Comparison of ENCODE assay signal across 9 cellular contexts in the genomic region with DNA sequence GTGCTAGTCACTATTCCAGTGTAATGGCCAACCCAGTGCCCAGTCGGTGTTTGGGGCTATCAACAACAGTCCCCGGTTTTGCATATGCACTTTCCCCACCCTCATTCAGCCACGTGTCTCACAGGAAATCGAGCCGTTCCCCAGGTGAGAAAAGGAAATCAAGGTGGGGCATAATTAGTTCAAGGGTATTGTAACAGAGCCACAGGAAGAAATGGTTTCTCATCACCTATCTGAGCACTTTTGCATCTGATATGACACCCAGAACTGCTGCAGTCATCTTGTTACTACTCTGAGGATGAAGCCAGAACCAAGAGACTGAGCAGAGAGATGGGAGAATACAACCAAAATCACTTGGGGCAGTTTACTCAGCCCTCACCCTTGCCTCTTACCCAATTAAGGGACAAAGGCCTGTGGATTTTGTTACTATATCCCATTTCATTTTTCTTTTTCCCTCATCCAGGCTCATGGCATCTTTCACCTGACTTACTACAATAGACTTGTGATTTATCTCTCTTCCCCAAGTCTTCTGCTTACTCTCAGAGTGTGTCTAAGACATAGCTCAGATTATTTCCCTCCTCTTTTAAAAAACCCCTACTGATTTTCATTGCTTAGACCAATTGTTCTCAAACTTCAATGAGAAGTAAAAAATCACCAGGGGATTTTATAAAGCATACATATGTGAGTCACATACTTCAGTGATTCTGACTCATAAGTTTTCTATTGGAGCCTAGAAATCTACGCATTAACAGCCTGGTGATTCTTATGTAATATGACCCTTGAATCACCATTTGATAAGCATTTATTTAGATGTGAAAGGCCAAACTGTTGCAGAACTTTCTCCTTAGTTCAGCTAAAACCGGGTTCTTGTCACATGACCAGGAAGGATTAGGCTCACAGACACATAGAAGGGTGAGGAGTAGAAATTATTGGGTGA. TPM values are rescaled to one million over a fixed set of nuclear protein-coding genes. Genes with fewer than 3 reads are reported as not detected.
DNase-seq lines count a peak whose midpoint lies in the region; ATAC-seq and TF ChIP-seq lines count a peak whose summit lies in the region.
"Had no signal": no experiment of that assay in that cellular context is flagged by ENCODE, and none has a peak within 500 bp of the region (broad histone marks: within the 10 kb centered on the region; RNA-seq: fewer than 3 reads in every experiment).

No MANE protein-coding gene starts in this region.

- H3K4me1 Mint-ChIP-seq in activated naive CD4-positive, alpha-beta T cell treated with anti-CD3 and anti-CD28 coated beads for 36 hours (ENCODE audit: low read depth) = peaks cover 51% of the 10 kb centered on the region

- no peaks in the 10 kb centered on the region for H3K9me3 ChIP-seq in ascending aorta

- peak; percentile 79 for DNase-seq in activated naive CD4-positive, alpha-beta T cell treated with anti-CD3 and anti-CD28 coated beads for 36 hours
- DNase-seq in skeletal muscle cell (ENCODE audit: low read depth) (peak; percentile 17), KG1 (lab: John Stamatoyannopoulos, UW) (no peak), ascending aorta (ENCODE audit: low spot score in 2 of 2) (no peak), middle frontal gyrus (ENCODE audit: extremely low spot score, low spot score) (no peak)

- H3K4me3 ChIP-seq in skeletal muscle cell (ENCODE audit: low read depth, low read length) (no peak overlapping the region), ascending aorta (no peak overlapping the region)

- peaks cover 31% of the 10 kb centered on the region for H3K36me3 Mint-ChIP-seq in activated naive CD4-positive, alpha-beta T cell treated with anti-CD3 and anti-CD28 coated beads for 36 hours (ENCODE audit: low read depth)
- H3K36me3 Mint-ChIP-seq: memory B cell had no signal

- peak overlapping the region; percentile 100 for H3K27ac Mint-ChIP-seq in activated naive CD4-positive, alpha-beta T cell treated with anti-CD3 and anti-CD28 coated beads for 36 hours
- H3K27ac Mint-ChIP-seq: memory B cell had no signal

- ATAC-seq in GM18907 (IDR thresholded peaks at IDR 0.05; ENCODE audit: unreplicated experiment) (peak; percentile 60), HG03469 (IDR thresholded peaks at IDR 0.05; ENCODE audit: unreplicated experiment) (peak; percentile 87), GM21737 (IDR thresholded peaks at IDR 0.05; ENCODE audit: unreplicated experiment) (no peak)

- peaks cover 15% of the 10 kb centered on the region for H3K9me3 Mint-ChIP-seq in activated naive CD4-positive, alpha-beta T cell treated with anti-CD3 and anti-CD28 coated beads for 36 hours

- CTCF ChIA-PET in activated naive CD4-positive, alpha-beta T cell treated with anti-CD3 and anti-CD28 coated beads for 36 hours (lab: Charles Lee) = interaction anchor here (1.3 to 2.5 kb wide), 4 partner anchors 19 to 34 kb away, joined by 4 to 8 read pairs (median 5); no protein-coding TSS in a partner anchor

- H3K4me3 Mint-ChIP-seq in activated naive CD4-positive, alpha-beta T cell treated with anti-CD3 and anti-CD28 coated beads for 36 hours = peak overlapping the region; percentile 63
- H3K4me3 Mint-ChIP-seq: memory B cell had no signal

- H3K27me3 Mint-ChIP-seq in activated naive CD4-positive, alpha-beta T cell treated with anti-CD3 and anti-CD28 coated beads for 36 hours (ENCODE audit: low read depth) = no peaks in the 10 kb centered on the region

- TF ChIP-seq CTCF in ascending aorta (IDR thresholded peaks at IDR 0.05) = no peak

- H3K4me1 ChIP-seq in ascending aorta = no peaks in the 10 kb centered on the region

- H3K36me3 ChIP-seq in ascending aorta = no peaks in the 10 kb centered on the region

- intact Hi-C loops in activated naive CD4-positive, alpha-beta T cell treated with anti-CD3 and anti-CD28 coated beads for 36 hours (cut with micrococcal nuclease) = loop anchor here (1.0 to 2.0 kb wide), 9 partner anchors 14 to 775 kb away; a partner anchor contains a TSS
- intact Hi-C loops in ascending aorta (cut with DNase I) = no loop called here

- no peaks in the 10 kb centered on the region for H3K27me3 ChIP-seq in ascending aorta

- no peak overlapping the region for H3K27ac ChIP-seq in ascending aorta

RNA-seq across cellular contexts. Expression of a gene that starts 40.5 kb away (rescaled TPM):
- 10 to 100 TPM; 17.7 to 19.8 TPM for total RNA-seq in activated naive CD4-positive, alpha-beta T cell treated with anti-CD3 and anti-CD28 coated beads for 36 hours
- total RNA-seq in ascending aorta = 3.7 TPM

Comparison
In these comparisons a context has a peak if more than half of its experiments do, and no peak if none do; other contexts are left out.
1. DNase-seq: peak in activated naive CD4-positive, alpha-beta T cell treated with anti-CD3 and anti-CD28 coated beads for 36 hours (single experiment) and skeletal muscle cell (single experiment); none in KG1 (single experiment), ascending aorta (0 of 2) and middle frontal gyrus (single experiment).